2 cellular contexts compared by ENCODE assay signal in genomic region chr4:38837334-38837733, GRCh38.
TF ChIP-seq lines count a peak whose summit lies in the region.

No MANE protein-coding gene starts in this region.

TF ChIP-seq in IMR-90, 13 proteins besides CTCF, POLR2A, EP300 and RAD21:
- TF ChIP-seq SMC3 (IDR thresholded peaks at IDR 0.05; ENCODE audit: low read depth, low read length) = no peak
- TF ChIP-seq RFX5 (IDR thresholded peaks at IDR 0.05; ENCODE audit: low read depth, low read length) = no peak
- TF ChIP-seq FOS (IDR thresholded peaks at IDR 0.05; ENCODE audit: low read depth, low read length) = no peak
- no peak for TF ChIP-seq BHLHE40 (IDR thresholded peaks at IDR 0.05; ENCODE audit: low read depth, low read length)
- TF ChIP-seq MXI1 (IDR thresholded peaks at IDR 0.05; ENCODE audit: borderline replicate concordance, low read depth, low read length) = no peak
- no peak for TF ChIP-seq NFE2L2 (IDR thresholded peaks at IDR 0.05; ENCODE audit: low read depth, low read length)
- no peak for TF ChIP-seq ELK1 (IDR thresholded peaks at IDR 0.05; ENCODE audit: borderline replicate concordance, low read depth, low read length)
- no peak for TF ChIP-seq MAFK (IDR thresholded peaks at IDR 0.05; ENCODE audit: low read depth, low read length)

TF ChIP-seq in GM23338, 12 proteins besides CTCF, POLR2A, EP300 and RAD21:
- TF ChIP-seq ZNF462 (CRISPR knock-in tag; IDR thresholded peaks at IDR 0.05) = no peak
- TF ChIP-seq STAT1 (IDR thresholded peaks at IDR 0.05; ENCODE audit: unreplicated experiment) = no peak
- TF ChIP-seq CREB1 (CRISPR knock-in tag; IDR thresholded peaks at IDR 0.05; ENCODE audit: low read depth) = no peak
- no peak for TF ChIP-seq EZH2 (IDR thresholded peaks at IDR 0.05; ENCODE audit: low read depth, unreplicated experiment)
- TF ChIP-seq ETS1 (IDR thresholded peaks at IDR 0.05) = no peak
- TF ChIP-seq JUNB (IDR thresholded peaks at IDR 0.05; ENCODE audit: unreplicated experiment) = no peak
- no peak for TF ChIP-seq ZNF114 (CRISPR knock-in tag; IDR thresholded peaks at IDR 0.05)
- TF ChIP-seq NANOG (IDR thresholded peaks at IDR 0.05; ENCODE audit: borderline replicate concordance) = no peak
- TF ChIP-seq REST (IDR thresholded peaks at IDR 0.05; ENCODE audit: unreplicated experiment) = no peak
- TF ChIP-seq POLR2AphosphoS5 (IDR thresholded peaks at IDR 0.05; ENCODE audit: low read depth) = no peak
- no peak for TF ChIP-seq ZNF331 (CRISPR knock-in tag; IDR thresholded peaks at IDR 0.05; ENCODE audit: low read depth)
- no peak for TF ChIP-seq EZH2phosphoT487 (IDR thresholded peaks at IDR 0.05; ENCODE audit: unreplicated experiment)
TF ChIP-seq in GM23338: peak in this region for 0.
